In genomic region chr22:23499845-23500500, GRCh38 we compare ENCODE assay signal across 21 cellular contexts.
DNase-seq lines count a peak whose midpoint lies in the region; ATAC-seq, FAIRE-seq and TF ChIP-seq lines count a peak whose summit lies in the region.
"Had no signal": no experiment of that assay in that cellular context is flagged by ENCODE, and none has a peak within 500 bp of the region (broad histone marks: within the 10 kb centered on the region; RNA-seq: fewer than 3 reads in every experiment).

No MANE protein-coding gene starts in this region.

- H3K36me3 ChIP-seq in kidney (ENCODE audit: control insufficient read depth in 1 of 2, insufficient read depth in 2 of 2, low read length in 2 of 2): no peaks in the 10 kb centered on the region
- H3K36me3 ChIP-seq in upper lobe of right lung: no peaks in the 10 kb centered on the region

- peak overlapping the region; percentile 42 for H3K27ac Mint-ChIP-seq in activated naive CD4-positive, alpha-beta T cell treated with anti-CD3 and anti-CD28 coated beads, Interleukin-2, amount 10 ng/mL, durations not matched to agents 7 days and 5 days
- peak overlapping the region; percentile 89 for H3K27ac Mint-ChIP-seq in nephron progenitor cell
- H3K27ac Mint-ChIP-seq: GM23338 had no signal

- H3K9me3 Mint-ChIP-seq in activated naive CD4-positive, alpha-beta T cell treated with anti-CD3 and anti-CD28 coated beads, Interleukin-2, amount 10 ng/mL, durations not matched to agents 7 days and 5 days: no peaks in the 10 kb centered on the region
- H3K9me3 Mint-ChIP-seq in nephron progenitor cell: no peaks in the 10 kb centered on the region
- H3K9me3 Mint-ChIP-seq: CD14-positive monocyte, GM23338 had no signal

- H3K36me3 Mint-ChIP-seq in activated naive CD4-positive, alpha-beta T cell treated with anti-CD3 and anti-CD28 coated beads, Interleukin-2, amount 10 ng/mL, durations not matched to agents 7 days and 5 days: no peaks in the 10 kb centered on the region
- H3K36me3 Mint-ChIP-seq in nephron progenitor cell (ENCODE audit: low read depth): no peaks in the 10 kb centered on the region
- H3K36me3 Mint-ChIP-seq: CD14-positive monocyte had no signal

- H3K27me3 ChIP-seq in upper lobe of right lung: no peaks in the 10 kb centered on the region

- no peak for DNase-seq in activated naive CD4-positive, alpha-beta T cell treated with anti-CD3 and anti-CD28 coated beads, Interleukin-2, amount 10 ng/mL, durations not matched to agents 7 days and 5 days
- DNase-seq in activated naive CD4-positive, alpha-beta T cell (lab: John Stamatoyannopoulos, UW): no peak
- DNase-seq in kidney (peak; percentile 46), nephron progenitor cell (no peak), upper lobe of right lung (peak; percentile 44), GM19239 (ENCODE audit: insufficient read length, low spot score) (no peak)
- no peak for DNase-seq in stimulated activated CD4-positive, alpha-beta T cell treated with anti-CD3 and anti-CD28 coated beads, Interleukin-4, amount 100 ng/mL, for 24 hours
- DNase-seq: 8988T, DMS 273 treated with DMSO at 0.1 percent for 48 hours, NCI-H1417 treated with DMSO at 0.1 percent for 48 hours, NCI-H1930, NCI-H2171, NCI-H526, PC-9 had no signal

- CTCF ChIA-PET in activated naive CD4-positive, alpha-beta T cell treated with anti-CD3 and anti-CD28 coated beads, Interleukin-2, amount 10 ng/mL, durations not matched to agents 7 days and 5 days (lab: Charles Lee): interaction anchor here (0.6 kb wide), 1 partner anchor 325 kb away, joined by 3 read pairs; no protein-coding TSS in a partner anchor

- no peak overlapping the region for H3K9ac ChIP-seq in kidney (ENCODE audit: low read length in 2 of 2)
- H3K9ac ChIP-seq: KMS-11 had no signal

- intact Hi-C loops in kidney (cut with DNase I) (no loop called here), upper lobe of right lung (cut with DNase I) (no loop called here)

- ATAC-seq in upper lobe of right lung (no peak), HG03108 (IDR thresholded peaks at IDR 0.05; ENCODE audit: unreplicated experiment) (no peak)

- H3K9me3 ChIP-seq in kidney (ENCODE audit: control insufficient read depth in 1 of 2, low read length in 2 of 2) (no peaks in the 10 kb centered on the region), upper lobe of right lung (no peaks in the 10 kb centered on the region)

- no peak for TF ChIP-seq CTCF in kidney (IDR thresholded peaks at IDR 0.05; ENCODE audit: borderline replicate concordance, extremely low read depth, insufficient read depth)
- TF ChIP-seq CTCF in nephron progenitor cell (IDR thresholded peaks at IDR 0.05): no peak
- TF ChIP-seq CTCF in upper lobe of right lung (IDR thresholded peaks at IDR 0.05): no peak

- H3K27me3 Mint-ChIP-seq in activated naive CD4-positive, alpha-beta T cell treated with anti-CD3 and anti-CD28 coated beads, Interleukin-2, amount 10 ng/mL, durations not matched to agents 7 days and 5 days: peaks cover 29% of the 10 kb centered on the region
- no peaks in the 10 kb centered on the region for H3K27me3 Mint-ChIP-seq in nephron progenitor cell (ENCODE audit: low read depth, poor library complexity)

- FAIRE-seq in kidney (lab: Jason Lieb, UNC): no peak
- no peak for FAIRE-seq in GM19239 (lab: Jason Lieb, UNC)
- FAIRE-seq: G401.6 had no signal

- no peak overlapping the region for H3K4me3 Mint-ChIP-seq in activated naive CD4-positive, alpha-beta T cell treated with anti-CD3 and anti-CD28 coated beads, Interleukin-2, amount 10 ng/mL, durations not matched to agents 7 days and 5 days
- no peak overlapping the region for H3K4me3 Mint-ChIP-seq in nephron progenitor cell
- H3K4me3 Mint-ChIP-seq: CD14-positive monocyte, GM23338 had no signal

- no peak overlapping the region for H3K4me3 ChIP-seq in kidney (ENCODE audit: low read length in 2 of 2)
- no peak overlapping the region for H3K4me3 ChIP-seq in upper lobe of right lung
- H3K4me3 ChIP-seq: GM23338, PC-9 had no signal

- H3K4me1 Mint-ChIP-seq in activated naive CD4-positive, alpha-beta T cell treated with anti-CD3 and anti-CD28 coated beads, Interleukin-2, amount 10 ng/mL, durations not matched to agents 7 days and 5 days: peaks cover 28% of the 10 kb centered on the region
- H3K4me1 Mint-ChIP-seq in nephron progenitor cell: peaks cover 69% of the 10 kb centered on the region
- H3K4me1 Mint-ChIP-seq: CD14-positive monocyte had no signal

- H3K4me1 ChIP-seq in kidney (ENCODE audit: control insufficient read depth in 1 of 2, insufficient read depth in 1 of 2, low read depth in 1 of 2, low read length in 2 of 2): peaks cover 0 to 6% of the 10 kb centered on the region in 2 donors
- no peaks in the 10 kb centered on the region for H3K4me1 ChIP-seq in upper lobe of right lung

- H3K27ac ChIP-seq in kidney (ENCODE audit: low read depth in 2 of 2, low read length in 2 of 2) (no peak overlapping the region), upper lobe of right lung (no peak overlapping the region)
- H3K27ac ChIP-seq: HL-60, KMS-11, PC-9, RWPE1 had no signal

Comparison
In these comparisons a context has a peak if more than half of its experiments do, and no peak if none do; other contexts are left out.
1. DNase-seq: peak in kidney (single experiment) and upper lobe of right lung (single experiment); none in activated naive CD4-positive, alpha-beta T cell treated with anti-CD3 and anti-CD28 coated beads, Interleukin-2, amount 10 ng/mL, durations not matched to agents 7 days and 5 days (single experiment), activated naive CD4-positive, alpha-beta T cell (0 of 4), nephron progenitor cell (single experiment), GM19239 (single experiment) and stimulated activated CD4-positive, alpha-beta T cell treated with anti-CD3 and anti-CD28 coated beads, Interleukin-4, amount 100 ng/mL, for 24 hours (single experiment).